ENCODE assay signal across 20 cellular contexts in genomic region chr10:1411956-1412355, GRCh38.
"Had no signal": no experiment of that assay in that cellular context is flagged by ENCODE, and none has a peak within 500 bp of the region (broad histone marks: within the 10 kb centered on the region; RNA-seq: fewer than 3 reads in every experiment).

No MANE protein-coding gene starts in this region.

- H3K4me1 ChIP-seq: gastroesophageal sphincter, heart right ventricle, neural progenitor cell, right lobe of liver, testis had no signal

- H3K4me2 ChIP-seq: neural progenitor cell had no signal

- H3K27ac ChIP-seq: gastroesophageal sphincter, heart right ventricle, neural progenitor cell, ovary, right lobe of liver, testis had no signal

- ATAC-seq: activated CD4-positive, alpha-beta T cell treated with anti-CD3 and anti-CD28 coated beads for 36 hours; activated naive CD8-positive, alpha-beta T cell treated with anti-CD3 and anti-CD28 coated beads, Interleukin-2, amount 50 U/mL, for 24 hours; gastroesophageal sphincter; heart right ventricle; right lobe of liver had no signal

- H3K27me3 ChIP-seq: neural progenitor cell, ovary, right lobe of liver, testis had no signal

- H3K4me1 Mint-ChIP-seq: activated CD4-positive, alpha-beta T cell treated with anti-CD3 and anti-CD28 coated beads for 36 hours; activated naive CD4-positive, alpha-beta T cell treated with anti-CD3 and anti-CD28 coated beads, Interleukin-2, amount 10 ng/mL, durations not matched to agents 7 days and 5 days; brain; neural progenitor cell had no signal

- H3K4me3 Mint-ChIP-seq: activated CD4-positive, alpha-beta T cell treated with anti-CD3 and anti-CD28 coated beads for 36 hours; activated naive CD4-positive, alpha-beta T cell treated with anti-CD3 and anti-CD28 coated beads, Interleukin-2, amount 10 ng/mL, durations not matched to agents 7 days and 5 days; activated naive CD8-positive, alpha-beta T cell treated with anti-CD3 and anti-CD28 coated beads, Interleukin-2, amount 50 U/mL, for 24 hours; activated T-cell treated with anti-CD3 and anti-CD28 coated beads, Interleukin-2, amount 50 U/mL, for 24 hours; brain; memory B cell; neural progenitor cell had no signal

- H2AFZ ChIP-seq: neural progenitor cell had no signal

- H3K9me3 ChIP-seq: gastroesophageal sphincter, heart right ventricle, right lobe of liver, testis had no signal

- DNase-seq: activated CD4-positive, alpha-beta T cell treated with anti-CD3 and anti-CD28 coated beads for 36 hours; activated CD4-positive, alpha-beta T cell treated with anti-CD3 and anti-CD28 coated beads, Interleukin-2, amount 50 U/mL, for 48 hours; activated naive CD4-positive, alpha-beta T cell treated with anti-CD3 and anti-CD28 coated beads, Interleukin-2, amount 10 ng/mL, durations not matched to agents 7 days and 5 days; activated naive CD8-positive, alpha-beta T cell treated with anti-CD3 and anti-CD28 coated beads, Interleukin-2, amount 50 U/mL, for 24 hours; activated T-cell treated with anti-CD3 and anti-CD28 coated beads, Interleukin-2, amount 50 U/mL, for 24 hours; anterior cingulate cortex; heart right ventricle; kidney glomerular epithelial cell; ovary; small intestine; stimulated activated CD4-positive, alpha-beta T cell treated with anti-CD3 and anti-CD28 coated beads, Interleukin-4, amount 100 ng/mL, for 1 hour; T-helper 2 cell; testis had no signal

- H3K27me3 Mint-ChIP-seq: brain had no signal

- H3K27ac Mint-ChIP-seq: activated CD4-positive, alpha-beta T cell treated with anti-CD3 and anti-CD28 coated beads for 36 hours; activated naive CD4-positive, alpha-beta T cell treated with anti-CD3 and anti-CD28 coated beads, Interleukin-2, amount 10 ng/mL, durations not matched to agents 7 days and 5 days; activated naive CD8-positive, alpha-beta T cell treated with anti-CD3 and anti-CD28 coated beads, Interleukin-2, amount 50 U/mL, for 24 hours; activated T-cell treated with anti-CD3 and anti-CD28 coated beads, Interleukin-2, amount 50 U/mL, for 24 hours; brain; memory B cell; neural progenitor cell had no signal

- H3K36me3 Mint-ChIP-seq: activated naive CD4-positive, alpha-beta T cell treated with anti-CD3 and anti-CD28 coated beads, Interleukin-2, amount 10 ng/mL, durations not matched to agents 7 days and 5 days; memory B cell; neural progenitor cell had no signal

- H3K9ac ChIP-seq: neural progenitor cell had no signal

- FAIRE-seq: colon, endometrium, small intestine had no signal

- H3K36me3 ChIP-seq: gastroesophageal sphincter, heart right ventricle, neural progenitor cell, ovary, right lobe of liver had no signal

- H3K9me3 Mint-ChIP-seq: activated naive CD4-positive, alpha-beta T cell treated with anti-CD3 and anti-CD28 coated beads, Interleukin-2, amount 10 ng/mL, durations not matched to agents 7 days and 5 days; activated naive CD8-positive, alpha-beta T cell treated with anti-CD3 and anti-CD28 coated beads, Interleukin-2, amount 50 U/mL, for 24 hours; activated T-cell treated with anti-CD3 and anti-CD28 coated beads, Interleukin-2, amount 50 U/mL, for 24 hours had no signal

- H3K4me3 ChIP-seq: gastroesophageal sphincter, heart right ventricle, neural progenitor cell, ovary, right lobe of liver, testis had no signal
